9 cellular contexts compared by ENCODE assay signal in the genomic region with DNA sequence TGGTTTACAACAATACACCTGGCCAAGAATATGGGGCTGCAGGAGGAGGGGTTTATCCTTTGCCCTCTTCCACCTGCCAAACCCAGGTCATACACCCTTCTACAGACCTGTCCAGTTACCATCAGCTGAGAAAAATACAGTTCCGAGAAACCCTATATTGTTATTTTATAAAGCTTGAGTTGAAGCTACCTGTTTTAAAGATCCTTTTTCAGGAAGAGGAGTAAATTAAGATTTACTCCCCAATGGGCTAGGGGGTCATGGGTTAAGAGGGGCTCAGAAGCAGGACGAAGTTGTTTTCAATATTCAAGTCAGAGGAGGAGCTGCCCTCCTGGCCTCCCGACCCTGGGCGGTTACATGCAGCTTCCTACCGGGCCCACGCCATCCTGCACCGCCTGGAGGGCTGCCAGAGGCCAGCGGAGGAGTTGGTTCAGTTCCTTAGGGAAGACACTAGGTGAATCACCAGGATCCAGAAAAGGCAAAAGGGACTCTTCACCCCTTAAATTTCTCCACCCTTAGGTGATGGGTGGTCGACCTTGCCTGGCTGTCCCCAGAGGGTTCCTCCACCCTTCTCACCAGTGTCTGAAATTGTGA. TPM values are rescaled to one million over a fixed set of nuclear protein-coding genes. Genes with fewer than 3 reads are reported as not detected.
DNase-seq lines count a peak whose midpoint lies in the region; ATAC-seq, FAIRE-seq and TF ChIP-seq lines count a peak whose summit lies in the region.
"Had no signal": no experiment of that assay in that cellular context is flagged by ENCODE, and none has a peak within 500 bp of the region (broad histone marks: within the 10 kb centered on the region; RNA-seq: fewer than 3 reads in every experiment).

No MANE protein-coding gene starts in this region.

- TF ChIP-seq CTCF in astrocyte of the cerebellum (IDR thresholded peaks at IDR 0.05; ENCODE audit: low read depth, low read length, missing control alignments) (no peak), liver (IDR thresholded peaks at IDR 0.05; ENCODE audit: low read depth, low read length, missing input control) (no peak), suprapubic skin (IDR thresholded peaks at IDR 0.05) (no peak)

- TF ChIP-seq EP300 in suprapubic skin (IDR thresholded peaks at IDR 0.05): no peak

- peak overlapping the region; percentile 56 to 81 for H3K27ac ChIP-seq in liver (ENCODE audit: low read depth in 1 of 2, low read length in 2 of 2)
- peak overlapping the region; percentile 46 for H3K27ac ChIP-seq in suprapubic skin

- H3K4me3 ChIP-seq in astrocyte of the cerebellum (ENCODE audit: low read depth, low read length): peak overlapping the region; percentile 42
- peak overlapping the region; percentile 64 to 85 (median 83) for H3K4me3 ChIP-seq in liver (ENCODE audit: low read depth in 1 of 3, low read length in 3 of 3)
- peak overlapping the region; percentile 61 for H3K4me3 ChIP-seq in suprapubic skin

- no peak for DNase-seq in activated CD4-positive, alpha-beta memory T cell treated with anti-CD3 and anti-CD28 coated beads, Interleukin-2, amount 10 ng/mL, durations not matched to agents 7 days and 5 days
- no peak for DNase-seq in activated CD4-positive, alpha-beta memory T cell treated with anti-CD3 and anti-CD28 coated beads for 36 hours
- DNase-seq in astrocyte of the cerebellum (ENCODE audit: low read depth): no peak
- no peak for DNase-seq in suprapubic skin (ENCODE audit: low spot score in 2 of 2)
- DNase-seq in GM19239 (ENCODE audit: insufficient read length, low spot score): no peak
- DNase-seq: NCI-H1092 had no signal

- H3K27me3 Mint-ChIP-seq in activated CD4-positive, alpha-beta memory T cell treated with anti-CD3 and anti-CD28 coated beads, Interleukin-2, amount 10 ng/mL, durations not matched to agents 7 days and 5 days: peaks cover 55% of the 10 kb centered on the region
- H3K27me3 Mint-ChIP-seq in activated CD4-positive, alpha-beta memory T cell treated with anti-CD3 and anti-CD28 coated beads for 36 hours: peaks cover 42% of the 10 kb centered on the region

- TF ChIP-seq RAD21 in liver (IDR thresholded peaks at IDR 0.05): no peak

- peak overlapping the region; percentile 63 for H3K4me3 Mint-ChIP-seq in activated CD4-positive, alpha-beta memory T cell treated with anti-CD3 and anti-CD28 coated beads, Interleukin-2, amount 10 ng/mL, durations not matched to agents 7 days and 5 days
- H3K4me3 Mint-ChIP-seq in activated CD4-positive, alpha-beta memory T cell treated with anti-CD3 and anti-CD28 coated beads for 36 hours: no peak overlapping the region

- no peaks in the 10 kb centered on the region for H3K9me3 ChIP-seq in liver (ENCODE audit: control insufficient read depth in 4 of 4, low read length in 3 of 4)
- no peaks in the 10 kb centered on the region for H3K9me3 ChIP-seq in suprapubic skin

- H3K9ac ChIP-seq in liver (ENCODE audit: low read depth in 1 of 2, low read length in 2 of 2): peak overlapping the region in 1 of 2 donors; percentile 64

- POLR2A ChIA-PET in activated CD4-positive, alpha-beta memory T cell treated with anti-CD3 and anti-CD28 coated beads, Interleukin-2, amount 10 ng/mL, durations not matched to agents 7 days and 5 days (lab: Charles Lee): no interaction called here
- POLR2A ChIA-PET in activated CD4-positive, alpha-beta memory T cell treated with anti-CD3 and anti-CD28 coated beads for 36 hours (lab: Charles Lee): interaction anchor here (1.3 kb wide), 1 partner anchor 582 kb away, joined by 3 read pairs; a partner anchor contains a TSS

- intact Hi-C loops in activated CD4-positive, alpha-beta memory T cell treated with anti-CD3 and anti-CD28 coated beads for 36 hours (cut with micrococcal nuclease): loop anchor here (5.0 kb wide), 2 partner anchors 286 to 511 kb away; a partner anchor contains a TSS

- ATAC-seq in GM19324 (IDR thresholded peaks at IDR 0.05; ENCODE audit: low FRiP score, unreplicated experiment): no peak
- ATAC-seq in HG03432 (IDR thresholded peaks at IDR 0.05; ENCODE audit: unreplicated experiment): no peak

- WGBS in liver: 23% methylated on average over 9 of the region's 9 CpGs
- WGBS in suprapubic skin: 49% methylated on average over 6 of the region's 9 CpGs

- in situ Hi-C loops in astrocyte of the cerebellum (cut with HindIII; ENCODE audit: low sequenced_read_pairs): loop anchor here (25.0 kb wide), 2 partner anchors 521 to 646 kb away; a partner anchor contains a TSS

- H3K4me1 Mint-ChIP-seq in activated CD4-positive, alpha-beta memory T cell treated with anti-CD3 and anti-CD28 coated beads, Interleukin-2, amount 10 ng/mL, durations not matched to agents 7 days and 5 days: peaks cover 26% of the 10 kb centered on the region
- peaks cover 13% of the 10 kb centered on the region for H3K4me1 Mint-ChIP-seq in activated CD4-positive, alpha-beta memory T cell treated with anti-CD3 and anti-CD28 coated beads for 36 hours (ENCODE audit: low read depth)

- H3K27me3 ChIP-seq in liver (ENCODE audit: control insufficient read depth in 4 of 4, insufficient read depth in 4 of 4, low read length in 3 of 4) (no peaks in the 10 kb centered on the region), suprapubic skin (peaks cover 33% of the 10 kb centered on the region)

- H3K36me3 ChIP-seq in liver (ENCODE audit: control insufficient read depth in 4 of 4, insufficient read depth in 3 of 4, low read depth in 1 of 4, low read length in 3 of 4): peaks cover 0 to 6% (median 3%) of the 10 kb centered on the region in 4 donors
- no peaks in the 10 kb centered on the region for H3K36me3 ChIP-seq in suprapubic skin

- TF ChIP-seq POLR2A in suprapubic skin (IDR thresholded peaks at IDR 0.05): no peak

- no peaks in the 10 kb centered on the region for H3K36me3 Mint-ChIP-seq in activated CD4-positive, alpha-beta memory T cell treated with anti-CD3 and anti-CD28 coated beads, Interleukin-2, amount 10 ng/mL, durations not matched to agents 7 days and 5 days (ENCODE audit: low read depth)
- no peaks in the 10 kb centered on the region for H3K36me3 Mint-ChIP-seq in activated CD4-positive, alpha-beta memory T cell treated with anti-CD3 and anti-CD28 coated beads for 36 hours

- no peak for FAIRE-seq in GM19239 (lab: Jason Lieb, UNC)

- peaks cover 11 to 48% (median 35%) of the 10 kb centered on the region in 4 donors for H3K4me1 ChIP-seq in liver (ENCODE audit: control insufficient read depth in 4 of 4, insufficient read depth in 4 of 4, low read length in 3 of 4)
- H3K4me1 ChIP-seq in suprapubic skin: peaks cover 32% of the 10 kb centered on the region

- H3K9me3 Mint-ChIP-seq in activated CD4-positive, alpha-beta memory T cell treated with anti-CD3 and anti-CD28 coated beads, Interleukin-2, amount 10 ng/mL, durations not matched to agents 7 days and 5 days: no peaks in the 10 kb centered on the region
- H3K9me3 Mint-ChIP-seq in activated CD4-positive, alpha-beta memory T cell treated with anti-CD3 and anti-CD28 coated beads for 36 hours: no peaks in the 10 kb centered on the region

- H3K27ac Mint-ChIP-seq in activated CD4-positive, alpha-beta memory T cell treated with anti-CD3 and anti-CD28 coated beads, Interleukin-2, amount 10 ng/mL, durations not matched to agents 7 days and 5 days: no peak overlapping the region
- H3K27ac Mint-ChIP-seq in activated CD4-positive, alpha-beta memory T cell treated with anti-CD3 and anti-CD28 coated beads for 36 hours: no peak overlapping the region

- CTCF ChIA-PET in activated CD4-positive, alpha-beta memory T cell treated with anti-CD3 and anti-CD28 coated beads, Interleukin-2, amount 10 ng/mL, durations not matched to agents 7 days and 5 days (lab: Charles Lee): interaction anchor here (0.6 to 1.0 kb wide), 3 partner anchors 9 to 984 kb away, joined by 3 read pairs; no protein-coding TSS in a partner anchor
- CTCF ChIA-PET in activated CD4-positive, alpha-beta memory T cell treated with anti-CD3 and anti-CD28 coated beads for 36 hours (lab: Charles Lee): interaction anchor here (1.0 kb wide), 1 partner anchor 9 kb away, joined by 3 read pairs; no protein-coding TSS in a partner anchor

TF ChIP-seq in liver, 16 proteins besides CTCF, POLR2A, EP300 and RAD21:
- TF ChIP-seq HNF4A (conservative IDR thresholded peaks at IDR 0.05): peak in 1 of 2 donors; percentile 19
- TF ChIP-seq NR2F2 (IDR thresholded peaks at IDR 0.05): no peak

RNA-seq across cellular contexts. Expression of a gene that starts 1.3 kb away (rescaled TPM):
- 1 to 10 TPM; 5.6 to 5.8 TPM for total RNA-seq in activated CD4-positive, alpha-beta memory T cell treated with anti-CD3 and anti-CD28 coated beads, Interleukin-2, amount 10 ng/mL, durations not matched to agents 7 days and 5 days
- total RNA-seq in activated CD4-positive, alpha-beta memory T cell treated with anti-CD3 and anti-CD28 coated beads for 36 hours: 1 to 10 TPM; 5.0 to 5.1 TPM
- total RNA-seq in liver: 10 to 100 TPM in 1 of 2 donors, 1 to 10 TPM in 1; 8.0 to 50.1 TPM
- polyA plus RNA-seq in liver: 10 to 100 TPM; 17.6 to 23.6 TPM
- total RNA-seq in suprapubic skin: 100 to 1,000 TPM in 1 of 4 donors, 10 to 100 TPM in 3; 32.8 to 129 (median 77.5) TPM

RNA-seq across cellular contexts. Expression of a gene that starts 30.6 kb away (rescaled TPM):
- under 1 TPM; 0.13 to 0.23 TPM for total RNA-seq in activated CD4-positive, alpha-beta memory T cell treated with anti-CD3 and anti-CD28 coated beads, Interleukin-2, amount 10 ng/mL, durations not matched to agents 7 days and 5 days
- under 1 TPM; 0.14 to 0.29 TPM for total RNA-seq in activated CD4-positive, alpha-beta memory T cell treated with anti-CD3 and anti-CD28 coated beads for 36 hours
- total RNA-seq in liver (under 1 TPM in 1 of 2 donors, not detected in 1; 0.05 TPM), suprapubic skin (under 1 TPM in 3 of 4 donors, not detected in 1; 0.25 to 0.94 (median 0.30) TPM)
- under 1 TPM in 1 of 2 donors, not detected in 1; 0.02 TPM for polyA plus RNA-seq in liver

RNA-seq across cellular contexts. Expression of a gene that starts 40.7 kb away (rescaled TPM):
- total RNA-seq in activated CD4-positive, alpha-beta memory T cell treated with anti-CD3 and anti-CD28 coated beads, Interleukin-2, amount 10 ng/mL, durations not matched to agents 7 days and 5 days: 1 to 10 TPM; 6.0 to 6.1 TPM
- 1 to 10 TPM; 1.9 to 2.4 TPM for total RNA-seq in activated CD4-positive, alpha-beta memory T cell treated with anti-CD3 and anti-CD28 coated beads for 36 hours
- total RNA-seq in liver (under 1 TPM in 1 of 2 donors, not detected in 1; 0.08 TPM), suprapubic skin (100 to 1,000 TPM in 1 of 4 donors, 10 to 100 TPM in 3; 32.4 to 128 (median 68.0) TPM)
- under 1 TPM in 1 of 2 donors, not detected in 1; 0.06 TPM for polyA plus RNA-seq in liver

Comparison
In these comparisons a context has a peak if more than half of its experiments do, and no peak if none do; other contexts are left out.
1. RNA of a gene that starts 40.7 kb away (total RNA-seq): 32.4 to 128 TPM in suprapubic skin; 6.0 to 6.1 TPM in activated CD4-positive, alpha-beta memory T cell treated with anti-CD3 and anti-CD28 coated beads, Interleukin-2, amount 10 ng/mL, durations not matched to agents 7 days and 5 days, 1.9 to 2.4 TPM in activated CD4-positive, alpha-beta memory T cell treated with anti-CD3 and anti-CD28 coated beads for 36 hours and 0.08 TPM in liver; every median in the first group is over 4 times any median in the second.
2. Peak in every context shown above with its lines, with median percentiles within 50 percentile points of each other: H3K4me3 ChIP-seq.